11 cellular contexts compared by ENCODE assay signal in genomic region chr7:88664630-88665233, GRCh38.
A peak's percentile ranks its signal among the peaks of the same experiment; 100 is the strongest.
DNase-seq lines count a peak whose midpoint lies in the region; ATAC-seq, FAIRE-seq and TF ChIP-seq lines count a peak whose summit lies in the region.
"Had no signal": no experiment of that assay in that cellular context is flagged by ENCODE, and none has a peak within 500 bp of the region (broad histone marks: within the 10 kb centered on the region; RNA-seq: fewer than 3 reads in every experiment).

No MANE protein-coding gene starts in this region.

- no peak overlapping the region for H4K91ac ChIP-seq in H1 (replicated peaks; ENCODE audit: insufficient read length, low read length)

- H3K27ac Mint-ChIP-seq in CD4-positive, alpha-beta T cell: no peak overlapping the region
- H3K27ac Mint-ChIP-seq: T-cell had no signal

- H3K18ac ChIP-seq in H1 (ENCODE audit: extremely low read depth, low read length): 0 out of 2 replicates have a peak overlapping the region, but pooled peaks have one; percentile 62

- H3K79me1 ChIP-seq in H1 (ENCODE audit: low read depth, low read length): no peaks in the 10 kb centered on the region

- no peak overlapping the region for H3K23ac ChIP-seq in H1 (ENCODE audit: insufficient read length)

- no peaks in the 10 kb centered on the region for H3K27me3 Mint-ChIP-seq in CD4-positive, alpha-beta T cell
- H3K27me3 Mint-ChIP-seq: T-cell had no signal

- H3K27me3 ChIP-seq in H1 (replicated peaks in 1 of 4; ENCODE audit: control insufficient read depth in 3 of 4, extremely low read depth in 1 of 4, insufficient read depth in 3 of 4, low read length in 3 of 4): no peaks in the 10 kb centered on the region
- H3K27me3 ChIP-seq in CD4-positive, alpha-beta T cell (ENCODE audit: control insufficient read depth, insufficient read depth, low read length): no peaks in the 10 kb centered on the region
- H3K27me3 ChIP-seq: gastroesophageal sphincter, vagina had no signal

- H3K14ac ChIP-seq in H1 (ENCODE audit: insufficient read length): no peak overlapping the region

- H3K56ac ChIP-seq in H1 (replicated peaks; ENCODE audit: insufficient read length, low read depth, low read length): no peak overlapping the region

- H3K27ac ChIP-seq in H1 (ENCODE audit: low read depth, low read length): no peak overlapping the region
- H3K27ac ChIP-seq in CD4-positive, alpha-beta T cell (ENCODE audit: low read depth, low read length): no peak overlapping the region
- H3K27ac ChIP-seq: gastroesophageal sphincter, vagina had no signal

- TF ChIP-seq POLR2A in H1 (IDR thresholded peaks at IDR 0.05; ENCODE audit: control extremely low read depth in 1 of 2, low read depth in 2 of 2, low read length in 2 of 2): no peak

- 82% methylated on average over 1 of the region's 1 CpG; no CpG with 5 or more reads in 1 of the 2 experiments for WGBS in H1 (ENCODE audit: extremely low coverage in 1 of 2, insufficient coverage in 1 of 2, insufficient read length in 1 of 2, insufficient replicate concordance in 2 of 2, low coverage in 1 of 2, low lambda C conversion rate in 2 of 2, missing lambda C conversion rate in 1 of 2), 2 experiments

- H3K9me3 ChIP-seq in H1 (ENCODE audit: insufficient read depth in 2 of 2, low read depth in 1 of 2, low read length in 1 of 2): no peaks in the 10 kb centered on the region
- H3K9me3 ChIP-seq in CD4-positive, alpha-beta T cell (ENCODE audit: control insufficient read depth, low read length): no peaks in the 10 kb centered on the region
- H3K9me3 ChIP-seq: gastroesophageal sphincter, vagina had no signal

- no peak; a peak in 1 of 3 replicates for TF ChIP-seq EP300 in H1 (IDR thresholded peaks at IDR 0.05; ENCODE audit: borderline replicate concordance in 1 of 2, low read depth in 2 of 2, low read length in 2 of 2)

- H4K20me1 ChIP-seq in H1 (replicated peaks in 1 of 2; ENCODE audit: control insufficient read depth in 1 of 2, insufficient read depth in 2 of 2, low read length in 2 of 2): no peaks in the 10 kb centered on the region

- H3K4me2 ChIP-seq in H1 (ENCODE audit: insufficient read depth in 1 of 2, low read depth in 2 of 2, low read length in 2 of 2): peak overlapping the region; percentile 11 to 41; a peak in 3 of 4 replicates

- H3K36me3 ChIP-seq in H1 (ENCODE audit: control insufficient read depth in 2 of 4, insufficient read depth in 4 of 4, low read length in 3 of 4): no peaks in the 10 kb centered on the region
- H3K36me3 ChIP-seq: gastroesophageal sphincter, vagina had no signal

- no peak overlapping the region for H4K8ac ChIP-seq in H1 (ENCODE audit: extremely low read depth, insufficient read depth, low read length)

- intact Hi-C loops in CD4-positive, alpha-beta T cell (cut with DNase I, micrococcal nuclease): no loop called here

- peak overlapping the region; percentile 97 for H2BK20ac ChIP-seq in H1 (ENCODE audit: low read length)

- no peak overlapping the region; the same call in 1 of the 2 replicates for H2AFZ ChIP-seq in H1 (ENCODE audit: low read length)

- DNase-seq in DMS53 treated with DMSO at 0.1 percent for 48 hours (lab: John Stamatoyannopoulos, UW; ENCODE audit: unreplicated experiment): peak; percentile 66
- DNase-seq in M059J (ENCODE audit: low read depth): peak; percentile 13
- DNase-seq in H1 (ENCODE audit: low read depth in 1 of 2, low spot score in 2 of 2): peak in 1 of 2 experiments; percentile 19
- peak; percentile 7 for DNase-seq in left kidney (ENCODE audit: low read depth, low spot score)
- DNase-seq in NCI-H82 (lab: John Stamatoyannopoulos, UW): no peak
- no peak for DNase-seq in CD4-positive, alpha-beta T cell
- DNase-seq in NCI-H1105 treated with DMSO at 0.1 percent for 48 hours (lab: John Stamatoyannopoulos, UW): no peak
- DNase-seq in activated CD4-positive, alpha-beta T cell treated with anti-CD3 and anti-CD28 coated beads for 4 hours: no peak
- DNase-seq: T-cell had no signal

- peak overlapping the region; percentile 74; the same call in 1 of the 2 replicates for H2BK5ac ChIP-seq in H1 (ENCODE audit: low read depth, low read length)

- ATAC-seq in CD4-positive, alpha-beta T cell (ENCODE audit: poor library complexity): no peak
- ATAC-seq: gastroesophageal sphincter, T-cell had no signal

- no peaks in the 10 kb centered on the region for H3K23me2 ChIP-seq in H1 (ENCODE audit: low read depth, low read length)

- no peak overlapping the region for H3K4me3 Mint-ChIP-seq in CD4-positive, alpha-beta T cell
- H3K4me3 Mint-ChIP-seq: T-cell had no signal

- no peak overlapping the region for H2BK12ac ChIP-seq in H1 (ENCODE audit: low read depth, low read length)

- no peaks in the 10 kb centered on the region for H3K4me1 Mint-ChIP-seq in CD4-positive, alpha-beta T cell (ENCODE audit: low read depth)
- H3K4me1 Mint-ChIP-seq: T-cell had no signal

- no peak overlapping the region for H3K9ac ChIP-seq in H1 (replicated peaks in 1 of 4; ENCODE audit: extremely low read depth in 1 of 4, low read depth in 3 of 4, low read length in 3 of 4)

- H4K5ac ChIP-seq in H1 (ENCODE audit: insufficient read length, low read depth, low read length): no peak overlapping the region

- no peak for TF ChIP-seq CTCF in H1 (IDR thresholded peaks at IDR 0.05; ENCODE audit: control extremely low read depth in 1 of 3, insufficient read depth in 1 of 3, low read depth in 1 of 3, low read length in 3 of 3)
- no peak for TF ChIP-seq CTCF in CD4-positive, alpha-beta T cell (IDR thresholded peaks at IDR 0.05)

- no peak; a peak in 1 of 4 replicates for TF ChIP-seq RAD21 in H1 (IDR thresholded peaks at IDR 0.05 in 1 of 2, conservative IDR thresholded peaks at IDR 0.05 in 1 of 2; ENCODE audit: low read depth in 2 of 2, low read length in 2 of 2)

- H3K4ac ChIP-seq in H1 (replicated peaks; ENCODE audit: insufficient read length, low read depth, low read length): peak overlapping the region; percentile 34

- no peak overlapping the region for H2BK15ac ChIP-seq in H1 (ENCODE audit: low read length)

- H2AK5ac ChIP-seq in H1 (ENCODE audit: low read depth, low read length): no peak overlapping the region

- no peaks in the 10 kb centered on the region for H3K36me3 Mint-ChIP-seq in CD4-positive, alpha-beta T cell (ENCODE audit: low read depth)
- H3K36me3 Mint-ChIP-seq: T-cell had no signal

- peaks cover 3% of the 10 kb centered on the region for H3K9me3 Mint-ChIP-seq in CD4-positive, alpha-beta T cell
- H3K9me3 Mint-ChIP-seq: T-cell had no signal

- POLR2A ChIA-PET in H1 (lab: Charles Lee; ENCODE audit: partially characterized antibody): interaction anchor here (0.6 kb wide), 1 partner anchor 13 kb away, joined by 3 read pairs; no protein-coding TSS in a partner anchor
- POLR2A ChIA-PET in CD4-positive, alpha-beta T cell (lab: Charles Lee): no interaction called here

- H3K4me3 ChIP-seq in H1 (ENCODE audit: extremely low read depth in 1 of 4, insufficient read depth in 2 of 4, low read depth in 3 of 4, low read length in 4 of 4): peak overlapping the region in 1 of 4 experiments; percentile 9; a peak in 1 of 8 replicates
- H3K4me3 ChIP-seq: gastroesophageal sphincter, vagina had no signal

- H3K4me1 ChIP-seq in H1 (replicated peaks in 1 of 4; ENCODE audit: control insufficient read depth in 3 of 4, insufficient read depth in 4 of 4, low read length in 3 of 4): peaks cover 0 to 7% (median 5%) of the 10 kb centered on the region in 4 experiments; a peak in 3 of 7 replicates
- H3K4me1 ChIP-seq: gastroesophageal sphincter, vagina had no signal

- no peaks in the 10 kb centered on the region for H3K79me2 ChIP-seq in H1 (ENCODE audit: control insufficient read depth in 1 of 2, insufficient read depth in 2 of 2, low read length in 2 of 2)

- H2BK120ac ChIP-seq in H1 (replicated peaks; ENCODE audit: low read depth, low read length): no peak overlapping the region

- FAIRE-seq in H1 (lab: Jason Lieb, UNC): peak; percentile 7

- CTCF ChIA-PET in H1 (lab: Charles Lee; ENCODE audit: partially characterized antibody): interaction anchor here (0.7 kb wide), 1 partner anchor 17 kb away, joined by 3 read pairs; no protein-coding TSS in a partner anchor
- CTCF ChIA-PET in CD4-positive, alpha-beta T cell (lab: Charles Lee): no interaction called here

TF ChIP-seq in H1, 55 proteins besides CTCF, POLR2A, EP300 and RAD21:
- TF ChIP-seq JUND (IDR thresholded peaks at IDR 0.05; ENCODE audit: low read length): peak; percentile 68; the same call in 1 of the 2 replicates
- no peak for TF ChIP-seq TAF7 (optimal IDR thresholded peaks at IDR 0.05; ENCODE audit: borderline replicate concordance, low read depth, low read length)
- TF ChIP-seq YY1 (IDR thresholded peaks at IDR 0.05; ENCODE audit: low read depth, low read length): peak; percentile 24; the same call in 1 of the 2 replicates
- no peak for TF ChIP-seq ATF3 (IDR thresholded peaks at IDR 0.05; ENCODE audit: insufficient read depth, low read depth, low read length)
- no peak for TF ChIP-seq NRF1 (IDR thresholded peaks at IDR 0.05; ENCODE audit: low read depth, low read length)
- TF ChIP-seq TEAD4 (IDR thresholded peaks at IDR 0.05; ENCODE audit: low read depth, low read length): 0 out of 2 replicates have a peak, but pooled peaks have one; percentile 35
- peak; percentile 21; the same call in 1 of the 2 replicates for TF ChIP-seq CREB1 (IDR thresholded peaks at IDR 0.05)
- TF ChIP-seq ATF2 (IDR thresholded peaks at IDR 0.05; ENCODE audit: low read length): no peak
- TF ChIP-seq SIN3A (conservative IDR thresholded peaks at IDR 0.05 in 1 of 2, IDR thresholded peaks at IDR 0.05 in 1 of 2; ENCODE audit: low read depth in 1 of 2, low read length in 2 of 2): peak in 1 of 2 experiments; percentile 54; a peak in 1 of 4 replicates

Comparison
In these comparisons a context has a peak if more than half of its experiments do, and no peak if none do; other contexts are left out.
1. DNase-seq: peak in DMS53 treated with DMSO at 0.1 percent for 48 hours (single experiment), M059J (single experiment) and left kidney (single experiment); none in NCI-H82 (single experiment), CD4-positive, alpha-beta T cell (0 of 10), NCI-H1105 treated with DMSO at 0.1 percent for 48 hours (single experiment) and activated CD4-positive, alpha-beta T cell treated with anti-CD3 and anti-CD28 coated beads for 4 hours (0 of 2).